In the genomic region with DNA sequence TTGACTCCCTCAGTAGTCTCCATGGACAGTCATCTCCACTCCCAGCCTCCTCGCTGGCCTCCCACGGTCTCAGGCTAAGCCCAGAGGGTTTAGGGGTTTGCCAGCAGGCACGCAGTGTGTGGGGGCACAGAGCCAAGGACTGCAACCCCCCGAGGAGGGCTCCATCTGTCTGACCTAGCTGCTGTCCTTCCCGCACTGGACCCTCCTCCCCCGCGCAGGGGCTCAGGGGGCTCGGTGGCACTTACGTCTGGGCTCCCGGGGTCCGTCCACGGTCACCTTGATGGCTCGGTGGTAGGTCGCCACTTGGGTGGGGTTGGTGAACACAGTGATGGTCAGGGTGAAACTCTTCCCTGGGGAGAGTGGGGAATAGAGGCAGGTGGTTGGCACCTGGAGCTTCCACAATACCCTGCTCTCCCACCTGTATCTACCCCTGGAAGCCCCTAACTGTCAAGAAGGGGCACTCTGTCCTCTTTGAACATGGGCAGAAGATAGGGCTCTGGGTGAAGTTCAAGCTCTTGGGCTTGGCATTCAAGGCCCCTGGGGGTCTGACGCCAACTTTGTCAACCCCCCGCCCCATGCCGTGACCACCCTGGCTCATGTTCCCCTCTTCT, we compare ENCODE assay signal across 31 cellular contexts. TPM values are rescaled to one million over a fixed set of nuclear protein-coding genes. Genes with fewer than 3 reads are reported as not detected.
DNase-seq lines count a peak whose midpoint lies in the region; ATAC-seq and TF ChIP-seq lines count a peak whose summit lies in the region.
"Had no signal": no experiment of that assay in that cellular context is flagged by ENCODE, and none has a peak within 500 bp of the region (broad histone marks: within the 10 kb centered on the region; RNA-seq: fewer than 3 reads in every experiment).

No MANE protein-coding gene starts in this region.

- no peak for TF ChIP-seq CTCF in thyroid gland (IDR thresholded peaks at IDR 0.05)

- ATAC-seq in Right ventricle myocardium superior (ENCODE audit: poor library complexity), result no peak
- ATAC-seq in right cardiac atrium, result no peak
- ATAC-seq in central memory CD8-positive, alpha-beta T cell (replicated peaks; ENCODE audit: extremely low read depth, poor library complexity, severe bottlenecking), result no peak
- no peak for ATAC-seq in stimulated activated memory B cell treated with anti-CD40 and anti-IgM and Interleukin-4, amounts not matched to agents 10 μg/mL and 1 μg/mL and 100 μg/mL, for 72 hours
- ATAC-seq: activated T-cell treated with anti-CD3 and anti-CD28 coated beads, Interleukin-2, amount 50 U/mL, for 4 hours; K562; stimulated activated naive CD8-positive, alpha-beta T cell treated with anti-CD3 and anti-CD28 coated beads, Interleukin-15, amount 100 ng/mL, for 72 hours had no signal

- H3K4me3 Mint-ChIP-seq in activated CD4-positive, alpha-beta memory T cell treated with anti-CD3 and anti-CD28 coated beads for 36 hours, result no peak overlapping the region
- H3K4me3 Mint-ChIP-seq in central memory CD8-positive, alpha-beta T cell, result peak overlapping the region; percentile 68
- H3K4me3 Mint-ChIP-seq in stimulated activated memory B cell treated with anti-CD40 and anti-IgM and Interleukin-4, amounts not matched to agents 10 μg/mL and 1 μg/mL and 100 μg/mL, for 72 hours, result no peak overlapping the region
- H3K4me3 Mint-ChIP-seq: naive B cell; T-helper 2 cell treated with Interferon-gamma antibody and Interleukin-4, amounts not matched to agents 5 μg/mL and 100 μg/mL, for 36 hours had no signal

- POLR2A ChIA-PET in activated CD4-positive, alpha-beta memory T cell treated with anti-CD3 and anti-CD28 coated beads for 36 hours (lab: Charles Lee), result interaction anchor here (0.7 to 3.0 kb wide), 5 partner anchors 8 to 303 kb away, joined by 3 to 14 read pairs (median 4); a partner anchor contains a TSS

- WGBS in right cardiac atrium, result 86% methylated on average over 17 of the region's 17 CpGs
- WGBS in thyroid gland, 2 donors, result 91 to 92% methylated on average over 16 to 17 of the region's 17 CpGs

- TF ChIP-seq POLR2A in thyroid gland (IDR thresholded peaks at IDR 0.05), result no peak

- no peaks in the 10 kb centered on the region for H3K27me3 ChIP-seq in right cardiac atrium (ENCODE audit: control insufficient read depth, insufficient read depth)
- no peaks in the 10 kb centered on the region for H3K27me3 ChIP-seq in thyroid gland
- H3K27me3 ChIP-seq: ovary had no signal

- H3K4me1 Mint-ChIP-seq in activated CD4-positive, alpha-beta memory T cell treated with anti-CD3 and anti-CD28 coated beads for 36 hours (ENCODE audit: low read depth), result peaks cover 87% of the 10 kb centered on the region
- peaks cover 82% of the 10 kb centered on the region for H3K4me1 Mint-ChIP-seq in central memory CD8-positive, alpha-beta T cell
- peaks cover 91% of the 10 kb centered on the region for H3K4me1 Mint-ChIP-seq in stimulated activated memory B cell treated with anti-CD40 and anti-IgM and Interleukin-4, amounts not matched to agents 10 μg/mL and 1 μg/mL and 100 μg/mL, for 72 hours

- H3K4me1 ChIP-seq in right cardiac atrium (ENCODE audit: control insufficient read depth, insufficient read depth, low read length) (no peaks in the 10 kb centered on the region), thyroid gland (no peaks in the 10 kb centered on the region)
- H3K4me1 ChIP-seq: right atrium auricular region had no signal

- peaks cover 78% of the 10 kb centered on the region for H3K36me3 Mint-ChIP-seq in activated CD4-positive, alpha-beta memory T cell treated with anti-CD3 and anti-CD28 coated beads for 36 hours
- H3K36me3 Mint-ChIP-seq in central memory CD8-positive, alpha-beta T cell (ENCODE audit: insufficient read depth), result peaks cover 92% of the 10 kb centered on the region
- peaks cover 70% of the 10 kb centered on the region for H3K36me3 Mint-ChIP-seq in stimulated activated memory B cell treated with anti-CD40 and anti-IgM and Interleukin-4, amounts not matched to agents 10 μg/mL and 1 μg/mL and 100 μg/mL, for 72 hours

- CTCF ChIA-PET in activated CD4-positive, alpha-beta memory T cell treated with anti-CD3 and anti-CD28 coated beads for 36 hours (lab: Charles Lee), result interaction anchor here (0.7 to 2.6 kb wide), 7 partner anchors 8 to 623 kb away, joined by 3 to 11 read pairs (median 4); no protein-coding TSS in a partner anchor

- DNase-seq in Right ventricle myocardium superior (peak; percentile 22), right cardiac atrium (no peak), thyroid gland (no peak), NCI-H1436 (lab: John Stamatoyannopoulos, UW) (no peak), NCI-H2107 treated with DMSO at 0.1 percent for 48 hours (lab: John Stamatoyannopoulos, UW; ENCODE audit: unreplicated experiment) (no peak)
- DNase-seq in activated CD4-positive, alpha-beta memory T cell treated with anti-CD3 and anti-CD28 coated beads for 36 hours, result no peak
- no peak for DNase-seq in central memory CD8-positive, alpha-beta T cell (ENCODE audit: low spot score in 2 of 2)
- DNase-seq: activated CD4-positive, alpha-beta T cell treated with anti-CD3 and anti-CD28 coated beads, Interleukin-2, amount 50 U/mL, for 4 hours; activated T-cell treated with anti-CD3 and anti-CD28 coated beads, Interleukin-2, amount 50 U/mL, for 4 hours; mesendoderm; naive B cell; NCI-H1105 treated with DMSO at 0.1 percent for 48 hours; NCI-H2081; NCI-H345; NCI-H748 treated with DMSO at 0.1 percent for 48 hours; ovary; RPMI8226; spleen; stimulated activated CD4-positive, alpha-beta T cell treated with anti-CD3 and anti-CD28 coated beads, Interleukin-4, amount 100 ng/mL, for 1 hour; stimulated activated naive CD8-positive, alpha-beta T cell treated with anti-CD3 and anti-CD28 coated beads, Interleukin-15, amount 100 ng/mL, for 72 hours; transverse colon had no signal

- H3K4me3 ChIP-seq in right cardiac atrium (ENCODE audit: low read length) (no peak overlapping the region), thyroid gland (replicated peaks in 1 of 3) (no peak overlapping the region)
- H3K4me3 ChIP-seq: K562, ovary, right atrium auricular region, SK-N-MC, spleen, transverse colon had no signal

- peak overlapping the region; percentile 98 for H3K27ac Mint-ChIP-seq in activated CD4-positive, alpha-beta memory T cell treated with anti-CD3 and anti-CD28 coated beads for 36 hours
- H3K27ac Mint-ChIP-seq in central memory CD8-positive, alpha-beta T cell (ENCODE audit: low read depth), result peak overlapping the region; percentile 100
- peak overlapping the region; percentile 88 for H3K27ac Mint-ChIP-seq in stimulated activated memory B cell treated with anti-CD40 and anti-IgM and Interleukin-4, amounts not matched to agents 10 μg/mL and 1 μg/mL and 100 μg/mL, for 72 hours

- H3K36me3 ChIP-seq in thyroid gland, result no peaks in the 10 kb centered on the region
- H3K36me3 ChIP-seq: esophagus muscularis mucosa, ovary, right atrium auricular region, transverse colon had no signal

- H3K9me3 Mint-ChIP-seq in activated CD4-positive, alpha-beta memory T cell treated with anti-CD3 and anti-CD28 coated beads for 36 hours, result no peaks in the 10 kb centered on the region
- H3K9me3 Mint-ChIP-seq in central memory CD8-positive, alpha-beta T cell, result no peaks in the 10 kb centered on the region
- no peaks in the 10 kb centered on the region for H3K9me3 Mint-ChIP-seq in stimulated activated memory B cell treated with anti-CD40 and anti-IgM and Interleukin-4, amounts not matched to agents 10 μg/mL and 1 μg/mL and 100 μg/mL, for 72 hours
- H3K9me3 Mint-ChIP-seq: activated T-cell treated with anti-CD3 and anti-CD28 coated beads, Interleukin-2, amount 50 U/mL, for 4 hours; naive B cell; stimulated activated naive CD8-positive, alpha-beta T cell treated with anti-CD3 and anti-CD28 coated beads, Interleukin-15, amount 100 ng/mL, for 72 hours; T-helper 2 cell treated with Interferon-gamma antibody and Interleukin-4, amounts not matched to agents 5 μg/mL and 100 μg/mL, for 36 hours had no signal

- H3K27ac ChIP-seq in right cardiac atrium (ENCODE audit: low read length), result no peak overlapping the region
- H3K27ac ChIP-seq in thyroid gland, result no peak overlapping the region
- H3K27ac ChIP-seq: C4-2B, esophagus muscularis mucosa, ovary, right atrium auricular region, transverse colon had no signal

- intact Hi-C loops in Right ventricle myocardium superior (cut with DNase I), result no loop called here
- intact Hi-C loops in right cardiac atrium (cut with DNase I), result no loop called here
- intact Hi-C loops in activated CD4-positive, alpha-beta memory T cell treated with anti-CD3 and anti-CD28 coated beads for 36 hours (cut with micrococcal nuclease), result no loop called here
- intact Hi-C loops in thyroid gland (cut with DNase I), result no loop called here

- no peaks in the 10 kb centered on the region for H3K27me3 Mint-ChIP-seq in activated CD4-positive, alpha-beta memory T cell treated with anti-CD3 and anti-CD28 coated beads for 36 hours
- H3K27me3 Mint-ChIP-seq in central memory CD8-positive, alpha-beta T cell, result no peaks in the 10 kb centered on the region
- no peaks in the 10 kb centered on the region for H3K27me3 Mint-ChIP-seq in stimulated activated memory B cell treated with anti-CD40 and anti-IgM and Interleukin-4, amounts not matched to agents 10 μg/mL and 1 μg/mL and 100 μg/mL, for 72 hours
- H3K27me3 Mint-ChIP-seq: naive B cell; stimulated activated naive CD8-positive, alpha-beta T cell treated with anti-CD3 and anti-CD28 coated beads, Interleukin-15, amount 100 ng/mL, for 72 hours had no signal

- H3K9me3 ChIP-seq in right cardiac atrium (ENCODE audit: control insufficient read depth, low read length), result no peaks in the 10 kb centered on the region
- H3K9me3 ChIP-seq in thyroid gland, result no peaks in the 10 kb centered on the region
- H3K9me3 ChIP-seq: esophagus muscularis mucosa, ovary, right atrium auricular region, spleen, transverse colon had no signal

RNA-seq across cellular contexts. Expression of a gene that starts 11.0 kb away (rescaled TPM):
- total RNA-seq in Right ventricle myocardium superior, result 1.0 TPM
- total RNA-seq in right cardiac atrium, result 1 to 10 TPM in 2 of 4 donors, under 1 TPM in 2; 0.79 to 1.8 (median 0.96) TPM
- 0.34 TPM for polyA plus RNA-seq in right cardiac atrium
- total RNA-seq in activated CD4-positive, alpha-beta memory T cell treated with anti-CD3 and anti-CD28 coated beads for 36 hours, result 100 to 1,000 TPM; 153 to 155 TPM
- total RNA-seq in thyroid gland, result 1 to 10 TPM in 2 of 4 donors, under 1 TPM in 2; 0.27 to 2.8 (median 0.77) TPM
- total RNA-seq: frontal cortex, MCF 10A had no signal
- polyA plus RNA-seq: AG04450 had no signal

Comparison
In these comparisons a context has a peak if more than half of its experiments do, and no peak if none do; other contexts are left out.
1. RNA of a gene that starts 11.0 kb away (total RNA-seq): 153 to 155 TPM in activated CD4-positive, alpha-beta memory T cell treated with anti-CD3 and anti-CD28 coated beads for 36 hours; 0.27 to 2.8 TPM in thyroid gland, 1.0 TPM in Right ventricle myocardium superior (single experiment) and 0.79 to 1.8 TPM in right cardiac atrium; every median in the first group is over 10 times any median in the second.
2. Peak in every context shown above with its lines, with median percentiles within 50 percentile points of each other: H3K27ac Mint-ChIP-seq.